In the genomic region with DNA sequence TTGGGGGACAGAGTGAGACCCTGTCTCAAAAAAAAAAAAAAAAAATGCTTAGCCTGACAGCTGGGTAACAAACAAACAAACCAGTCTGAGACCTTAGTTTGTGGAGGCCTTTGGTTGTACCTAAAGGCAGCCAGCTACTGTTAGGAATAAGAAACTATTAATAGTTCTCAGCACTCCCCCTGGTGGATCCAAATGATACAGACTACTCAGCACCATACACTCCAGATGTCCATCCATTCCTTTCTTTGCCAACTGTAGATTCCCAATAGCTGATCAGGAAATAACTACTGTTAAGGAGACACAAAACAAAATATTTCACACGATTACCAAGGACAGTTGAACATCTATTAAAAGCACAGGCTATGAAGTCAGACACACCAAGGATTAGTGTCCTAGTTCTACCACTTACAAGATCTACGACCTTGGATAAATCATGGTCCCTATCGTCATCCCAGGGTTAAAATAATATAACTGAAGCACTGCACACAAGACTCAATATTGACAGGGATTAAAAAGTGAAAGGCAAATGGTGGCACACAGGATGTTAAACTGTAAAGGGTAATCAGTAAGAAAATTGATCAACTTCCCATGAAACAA, we compare ENCODE assay signal across 9 cellular contexts. TPM values are rescaled to one million over a fixed set of nuclear protein-coding genes. Genes with fewer than 3 reads are reported as not detected.
DNase-seq lines count a peak whose midpoint lies in the region; ATAC-seq, FAIRE-seq and TF ChIP-seq lines count a peak whose summit lies in the region.
"Had no signal": no experiment of that assay in that cellular context is flagged by ENCODE, and none has a peak within 500 bp of the region (broad histone marks: within the 10 kb centered on the region; RNA-seq: fewer than 3 reads in every experiment).

No MANE protein-coding gene starts in this region.

- DNase-seq in NCI-H1092 treated with DMSO at 0.1 percent for 48 hours (lab: John Stamatoyannopoulos, UW), result peak; percentile 44
- DNase-seq in NCI-H1092 (lab: John Stamatoyannopoulos, UW), result no peak
- peak; percentile 47 for DNase-seq in NCI-H1105 treated with DMSO at 0.1 percent for 48 hours (lab: John Stamatoyannopoulos, UW)
- DNase-seq in T-helper 17 cell, result no peak
- peak; percentile 42 to 58 for DNase-seq in frontal cortex (ENCODE audit: low spot score in 2 of 2)
- DNase-seq in progenitor cell of endocrine pancreas (ENCODE audit: low spot score, unreplicated experiment), result no peak
- no peak for DNase-seq in activated naive CD4-positive, alpha-beta T cell treated with anti-CD3 and anti-CD28 coated beads, Interleukin-2, amount 50 U/mL, for 16 hours

- ATAC-seq in GM21528 (IDR thresholded peaks at IDR 0.05; ENCODE audit: low FRiP score, unreplicated experiment), result peak; percentile 66
- peak; percentile 71 for ATAC-seq in T-helper 17 cell

- H3K27me3 Mint-ChIP-seq in T-helper 17 cell, result no peaks in the 10 kb centered on the region
- H3K27me3 Mint-ChIP-seq in progenitor cell of endocrine pancreas, result no peaks in the 10 kb centered on the region

- no peak overlapping the region for H3K27ac Mint-ChIP-seq in T-helper 17 cell
- no peak overlapping the region for H3K27ac Mint-ChIP-seq in progenitor cell of endocrine pancreas

- FAIRE-seq in frontal cortex (lab: Jason Lieb, UNC), result peak; percentile 43

- peak; percentile 63 for TF ChIP-seq CTCF in progenitor cell of endocrine pancreas (IDR thresholded peaks at IDR 0.05; ENCODE audit: unreplicated experiment)

- peaks cover 9% of the 10 kb centered on the region for H3K9me3 Mint-ChIP-seq in progenitor cell of endocrine pancreas (ENCODE audit: low read depth)

- H3K4me3 Mint-ChIP-seq in T-helper 17 cell, result no peak overlapping the region
- H3K4me3 Mint-ChIP-seq in progenitor cell of endocrine pancreas (ENCODE audit: low read depth), result no peak overlapping the region

- H3K4me1 Mint-ChIP-seq in T-helper 17 cell, result no peaks in the 10 kb centered on the region
- no peaks in the 10 kb centered on the region for H3K4me1 Mint-ChIP-seq in progenitor cell of endocrine pancreas (ENCODE audit: low read depth)

- H3K9me3 ChIP-seq in T-helper 17 cell (ENCODE audit: control insufficient read depth, low read length, poor library complexity, severe bottlenecking), result no peaks in the 10 kb centered on the region
- H3K9me3 ChIP-seq: BLaER1 had no signal

- H3K36me3 Mint-ChIP-seq in T-helper 17 cell (ENCODE audit: low read depth) (no peaks in the 10 kb centered on the region), progenitor cell of endocrine pancreas (ENCODE audit: insufficient read depth) (peaks cover 36% of the 10 kb centered on the region)

RNA-seq across cellular contexts. Expression of a gene that starts 17.2 kb away (rescaled TPM):
- total RNA-seq in T-helper 17 cell (not detected), frontal cortex (not detected), progenitor cell of endocrine pancreas (not detected in 2 replicates)

RNA-seq across cellular contexts. Expression of a gene that starts 23.3 kb away (rescaled TPM):
- total RNA-seq in T-helper 17 cell (1 to 10 TPM; 4.4 to 5.7 TPM), frontal cortex (12.6 TPM), progenitor cell of endocrine pancreas (18.9 and 22.8 TPM in 2 replicates)

Comparison
In these comparisons a context has a peak if more than half of its experiments do, and no peak if none do; other contexts are left out.
1. DNase-seq: peak in NCI-H1092 treated with DMSO at 0.1 percent for 48 hours (single experiment), NCI-H1105 treated with DMSO at 0.1 percent for 48 hours (single experiment) and frontal cortex (2 of 2); none in NCI-H1092 (single experiment), T-helper 17 cell (0 of 3), progenitor cell of endocrine pancreas (single experiment) and activated naive CD4-positive, alpha-beta T cell treated with anti-CD3 and anti-CD28 coated beads, Interleukin-2, amount 50 U/mL, for 16 hours (single experiment).